In genomic region chr14:22382395-22382794, GRCh38 we compare ENCODE assay signal across 18 cellular contexts.
A peak's percentile ranks its signal among the peaks of the same experiment; 100 is the strongest.
DNase-seq lines count a peak whose midpoint lies in the region; ATAC-seq and TF ChIP-seq lines count a peak whose summit lies in the region.
"Had no signal": no experiment of that assay in that cellular context is flagged by ENCODE, and none has a peak within 500 bp of the region (broad histone marks: within the 10 kb centered on the region; RNA-seq: fewer than 3 reads in every experiment).

No MANE protein-coding gene starts in this region.

- peak overlapping the region; percentile 86 for H3K18ac ChIP-seq in mesendoderm (ENCODE audit: low read length)

- no peaks in the 10 kb centered on the region for H3K79me2 ChIP-seq in OCI-LY3 (ENCODE audit: low read length)
- no peaks in the 10 kb centered on the region for H3K79me2 ChIP-seq in mesendoderm (ENCODE audit: control insufficient read depth, insufficient read depth, low read length)

- no peaks in the 10 kb centered on the region for H3K36me3 Mint-ChIP-seq in activated CD4-positive, alpha-beta T cell treated with anti-CD3 and anti-CD28 coated beads, Interleukin-2, amount 10 ng/mL, durations not matched to agents 24 days and 14 days (ENCODE audit: low read depth)
- no peaks in the 10 kb centered on the region for H3K36me3 Mint-ChIP-seq in Caco-2 (ENCODE audit: insufficient read depth, unreplicated experiment)
- H3K36me3 Mint-ChIP-seq: CD14-positive monocyte had no signal

- H4K5ac ChIP-seq in mesendoderm (ENCODE audit: low read length): no peak overlapping the region

- no peaks in the 10 kb centered on the region for H4K20me1 ChIP-seq in OCI-LY3 (ENCODE audit: insufficient read depth, low read length)

- intact Hi-C loops in activated CD4-positive, alpha-beta T cell treated with anti-CD3 and anti-CD28 coated beads, Interleukin-2, amount 10 ng/mL, durations not matched to agents 24 days and 14 days (cut with micrococcal nuclease): loop anchor here (5.0 kb wide), 1 partner anchor 65 kb away; no protein-coding TSS in a partner anchor
- intact Hi-C loops in Caco-2 (cut with micrococcal nuclease; ENCODE audit: unreplicated experiment): no loop called here

- no TSS peak for BruUV-seq in Caco-2 (replicated peaks; lab: Mats Ljungman, UMichigan)

- H3K4me3 Mint-ChIP-seq in activated CD4-positive, alpha-beta T cell treated with anti-CD3 and anti-CD28 coated beads, Interleukin-2, amount 10 ng/mL, durations not matched to agents 24 days and 14 days: no peak overlapping the region
- no peak overlapping the region for H3K4me3 Mint-ChIP-seq in Caco-2 (ENCODE audit: unreplicated experiment)
- H3K4me3 Mint-ChIP-seq: CD14-positive monocyte had no signal

- peak overlapping the region; percentile 40 for H3K56ac ChIP-seq in mesendoderm (ENCODE audit: low read length)

- H3K9ac ChIP-seq in OCI-LY3 (ENCODE audit: low read length) (no peak overlapping the region), mesendoderm (ENCODE audit: low read length) (no peak overlapping the region)

- H3K27me3 Mint-ChIP-seq in activated CD4-positive, alpha-beta T cell treated with anti-CD3 and anti-CD28 coated beads, Interleukin-2, amount 10 ng/mL, durations not matched to agents 24 days and 14 days: no peaks in the 10 kb centered on the region
- no peaks in the 10 kb centered on the region for H3K27me3 Mint-ChIP-seq in Caco-2 (ENCODE audit: insufficient read depth, unreplicated experiment)

- no peaks in the 10 kb centered on the region for H3K9me3 Mint-ChIP-seq in activated CD4-positive, alpha-beta T cell treated with anti-CD3 and anti-CD28 coated beads, Interleukin-2, amount 10 ng/mL, durations not matched to agents 24 days and 14 days
- H3K9me3 Mint-ChIP-seq in Caco-2 (ENCODE audit: unreplicated experiment): no peaks in the 10 kb centered on the region
- H3K9me3 Mint-ChIP-seq: CD14-positive monocyte had no signal

- H3K9me3 ChIP-seq in Caco-2 (no peaks in the 10 kb centered on the region), OCI-LY3 (ENCODE audit: insufficient read depth, low read length) (no peaks in the 10 kb centered on the region)

- H3K4me1 ChIP-seq in Caco-2 (peaks cover 93% of the 10 kb centered on the region), OCI-LY3 (ENCODE audit: low read length) (peaks cover 47% of the 10 kb centered on the region), mesendoderm (ENCODE audit: control insufficient read depth, low read depth, low read length) (peaks cover 16% of the 10 kb centered on the region)

- TF ChIP-seq CTCF in Caco-2 (IDR thresholded peaks at IDR 0.05; ENCODE audit: insufficient read depth in 1 of 2, low read depth in 1 of 2, low read length in 1 of 2, severe bottlenecking in 1 of 2, unreplicated experiment in 1 of 2) (no peak), OCI-LY3 (IDR thresholded peaks at IDR 0.05; ENCODE audit: low read depth, low read length) (no peak)

- H4K8ac ChIP-seq in mesendoderm (ENCODE audit: low read depth, low read length): no peak overlapping the region

- H3K4ac ChIP-seq in mesendoderm (ENCODE audit: low read depth, low read length): peak overlapping the region; percentile 21

- no peak for DNase-seq in activated CD4-positive, alpha-beta T cell treated with anti-CD3 and anti-CD28 coated beads, Interleukin-2, amount 10 ng/mL, durations not matched to agents 24 days and 14 days
- no peak for DNase-seq in activated CD4-positive, alpha-beta T cell treated with anti-CD3 and anti-CD28 coated beads, Interleukin-2, amount 50 U/mL, for 48 hours
- DNase-seq in Caco-2 (no peak), mesendoderm (no peak), DMS 273 (lab: John Stamatoyannopoulos, UW; ENCODE audit: unreplicated experiment) (no peak), dermis blood vessel endothelial cell (no peak)
- DNase-seq: AML-193, GF-D8, NCI-H1694 treated with DMSO at 0.1 percent for 48 hours, NCI-H2227 treated with DMSO at 0.1 percent for 48 hours, NCI-H510A treated with DMSO at 0.1 percent for 48 hours, PC-9, SIG-M5 had no signal

- peak overlapping the region; percentile 60 for H2BK5ac ChIP-seq in mesendoderm (ENCODE audit: low read length)

- POLR2A ChIA-PET in Caco-2 (lab: Charles Lee): no interaction called here

- no peak overlapping the region for H3K27ac ChIP-seq in OCI-LY3 (ENCODE audit: low read length)
- H3K27ac ChIP-seq in mesendoderm (ENCODE audit: low read depth, low read length): no peak overlapping the region
- H3K27ac ChIP-seq: 22Rv1, PC-9, RWPE1 had no signal

- H3K23ac ChIP-seq in mesendoderm (ENCODE audit: low read length): no peak overlapping the region

- CTCF ChIA-PET in Caco-2 (lab: Charles Lee): interaction anchor here (1.4 to 1.7 kb wide), 2 partner anchors 64 to 181 kb away, joined by 4 to 6 read pairs; no protein-coding TSS in a partner anchor

- no peaks in the 10 kb centered on the region for H3K36me3 ChIP-seq in Caco-2 (ENCODE audit: control insufficient read depth, insufficient read depth, low read length)
- no peaks in the 10 kb centered on the region for H3K36me3 ChIP-seq in OCI-LY3 (replicated peaks; ENCODE audit: low read depth, low read length)
- H3K36me3 ChIP-seq in mesendoderm (ENCODE audit: control insufficient read depth, insufficient read depth, low read length): no peaks in the 10 kb centered on the region

- no peak overlapping the region for H2BK15ac ChIP-seq in mesendoderm (replicated peaks; ENCODE audit: low read depth)

- peak overlapping the region; percentile 34 for H3K27ac Mint-ChIP-seq in activated CD4-positive, alpha-beta T cell treated with anti-CD3 and anti-CD28 coated beads, Interleukin-2, amount 10 ng/mL, durations not matched to agents 24 days and 14 days
- H3K27ac Mint-ChIP-seq in Caco-2 (ENCODE audit: unreplicated experiment): peak overlapping the region; percentile 62
- H3K27ac Mint-ChIP-seq: CD14-positive monocyte had no signal

- H2AFZ ChIP-seq in OCI-LY3 (ENCODE audit: low read depth, low read length): no peak overlapping the region
- H2AFZ ChIP-seq: PC-9 had no signal

- H3K4me3 ChIP-seq in Caco-2 (ENCODE audit: low read depth, low read length) (no peak overlapping the region), OCI-LY3 (ENCODE audit: low read length) (no peak overlapping the region), mesendoderm (ENCODE audit: low read length) (no peak overlapping the region)
- H3K4me3 ChIP-seq: PC-9 had no signal

- no CpG with 5 or more reads among the region's 1 CpG for WGBS in mesendoderm (ENCODE audit: extremely low coverage, insufficient coverage, low lambda C conversion rate)

- peak overlapping the region; percentile 44 for H2AK5ac ChIP-seq in mesendoderm (ENCODE audit: low read length)

- no peaks in the 10 kb centered on the region for H3K4me1 Mint-ChIP-seq in activated CD4-positive, alpha-beta T cell treated with anti-CD3 and anti-CD28 coated beads, Interleukin-2, amount 10 ng/mL, durations not matched to agents 24 days and 14 days
- H3K4me1 Mint-ChIP-seq in Caco-2 (ENCODE audit: low read depth, unreplicated experiment): peaks cover 66% of the 10 kb centered on the region

- no peak for ATAC-seq in GM18520 (IDR thresholded peaks at IDR 0.05; ENCODE audit: unreplicated experiment)

- H2BK120ac ChIP-seq in mesendoderm (ENCODE audit: low read depth, low read length): peak overlapping the region; percentile 89

- H3K4me2 ChIP-seq in OCI-LY3 (ENCODE audit: low read length) (peak overlapping the region; percentile 69), mesendoderm (ENCODE audit: low read length) (no peak overlapping the region)
- H3K4me2 ChIP-seq: PC-9 had no signal

- H3K27me3 ChIP-seq in Caco-2 (replicated peaks; ENCODE audit: control insufficient read depth, insufficient read depth, low read length): no peaks in the 10 kb centered on the region
- H3K27me3 ChIP-seq in OCI-LY3 (ENCODE audit: low read depth, low read length): peaks cover 7% of the 10 kb centered on the region; the same call in 1 of the 2 replicates
- no peaks in the 10 kb centered on the region for H3K27me3 ChIP-seq in mesendoderm (ENCODE audit: insufficient read depth, low read length, poor library complexity)

- H3K79me1 ChIP-seq in mesendoderm (ENCODE audit: low read length): no peaks in the 10 kb centered on the region
